ENCODE assay signal across 16 cellular contexts in the genomic region with DNA sequence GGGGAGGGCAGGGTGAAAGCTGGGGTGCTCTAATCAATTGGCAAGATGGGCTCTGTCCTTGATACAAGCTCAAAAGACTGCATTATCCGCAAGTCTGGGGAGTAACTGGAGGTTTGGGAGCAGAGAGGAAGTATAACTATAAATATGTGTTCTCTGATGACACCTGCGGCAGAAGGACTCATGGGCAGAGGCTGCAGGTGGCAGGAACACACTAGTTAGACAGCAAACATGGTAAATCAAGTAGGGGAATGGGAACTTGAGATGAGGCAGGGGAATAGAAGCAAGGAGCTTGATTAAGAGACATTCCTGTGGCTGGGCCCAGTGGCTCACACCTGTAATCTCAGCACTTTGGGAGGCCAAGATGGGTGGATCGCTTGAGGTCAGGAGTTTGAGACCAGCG. TPM values are rescaled to one million over a fixed set of nuclear protein-coding genes. Genes with fewer than 3 reads are reported as not detected.
A peak's percentile ranks its signal among the peaks of the same experiment; 100 is the strongest.
DNase-seq lines count a peak whose midpoint lies in the region; ATAC-seq, FAIRE-seq and TF ChIP-seq lines count a peak whose summit lies in the region.
"Had no signal": no experiment of that assay in that cellular context is flagged by ENCODE, and none has a peak within 500 bp of the region (broad histone marks: within the 10 kb centered on the region; RNA-seq: fewer than 3 reads in every experiment).

No MANE protein-coding gene starts in this region.

- H3K36me3 Mint-ChIP-seq in activated CD8-positive, alpha-beta T cell treated with anti-CD3 and anti-CD28 coated beads for 36 hours (ENCODE audit: low read depth): peaks cover 9% of the 10 kb centered on the region
- H3K36me3 Mint-ChIP-seq in natural killer cell treated with Interleukin-12 subunit alpha and Interleukin-12 subunit beta and Interleukin-15 and Interleukin-18, amount 100 ng/mL, for 72 hours: no peaks in the 10 kb centered on the region

- no peak for TF ChIP-seq CTCF in activated CD8-positive, alpha-beta T cell treated with anti-CD3 and anti-CD28 coated beads for 36 hours (IDR thresholded peaks at IDR 0.05)

- POLR2A ChIA-PET in activated CD8-positive, alpha-beta T cell treated with anti-CD3 and anti-CD28 coated beads for 36 hours (lab: Charles Lee): interaction anchor here (0.6 kb wide), 1 partner anchor 123 kb away, joined by 3 read pairs; no protein-coding TSS in a partner anchor

- H3K27me3 Mint-ChIP-seq in activated CD8-positive, alpha-beta T cell treated with anti-CD3 and anti-CD28 coated beads for 36 hours: no peaks in the 10 kb centered on the region
- peaks cover 0 to 3% of the 10 kb centered on the region in 2 donors for H3K27me3 Mint-ChIP-seq in natural killer cell treated with Interleukin-12 subunit alpha and Interleukin-12 subunit beta and Interleukin-15 and Interleukin-18, amount 100 ng/mL, for 72 hours
- H3K27me3 Mint-ChIP-seq: brain had no signal

- peak overlapping the region; percentile 98 for H3K27ac Mint-ChIP-seq in activated CD8-positive, alpha-beta T cell treated with anti-CD3 and anti-CD28 coated beads for 36 hours
- peak overlapping the region; percentile 82 to 87 for H3K27ac Mint-ChIP-seq in natural killer cell treated with Interleukin-12 subunit alpha and Interleukin-12 subunit beta and Interleukin-15 and Interleukin-18, amount 100 ng/mL, for 72 hours

- no peaks in the 10 kb centered on the region for H3K9me3 Mint-ChIP-seq in activated CD8-positive, alpha-beta T cell treated with anti-CD3 and anti-CD28 coated beads for 36 hours
- no peaks in the 10 kb centered on the region for H3K9me3 Mint-ChIP-seq in natural killer cell treated with Interleukin-12 subunit alpha and Interleukin-12 subunit beta and Interleukin-15 and Interleukin-18, amount 100 ng/mL, for 72 hours

- peak overlapping the region; percentile 66 for H3K4me3 Mint-ChIP-seq in activated CD8-positive, alpha-beta T cell treated with anti-CD3 and anti-CD28 coated beads for 36 hours
- peak overlapping the region; percentile 87 for H3K4me3 Mint-ChIP-seq in natural killer cell treated with Interleukin-12 subunit alpha and Interleukin-12 subunit beta and Interleukin-15 and Interleukin-18, amount 100 ng/mL, for 72 hours
- H3K4me3 Mint-ChIP-seq: brain had no signal

- H3K4me1 Mint-ChIP-seq in activated CD8-positive, alpha-beta T cell treated with anti-CD3 and anti-CD28 coated beads for 36 hours (ENCODE audit: low read depth): peaks cover 36% of the 10 kb centered on the region
- H3K4me1 Mint-ChIP-seq in natural killer cell treated with Interleukin-12 subunit alpha and Interleukin-12 subunit beta and Interleukin-15 and Interleukin-18, amount 100 ng/mL, for 72 hours (ENCODE audit: low read depth in 2 of 2): peaks cover 26 to 30% of the 10 kb centered on the region in 2 donors

- CTCF ChIA-PET in activated CD8-positive, alpha-beta T cell treated with anti-CD3 and anti-CD28 coated beads for 36 hours (lab: Charles Lee): no interaction called here

- FAIRE-seq in GM18507 (lab: Jason Lieb, UNC): peak; percentile 78
- FAIRE-seq: kidney had no signal

- in situ Hi-C loops in G401 (cut with HindIII; ENCODE audit: low sequenced_read_pairs): no loop called here

- ATAC-seq in activated CD8-positive, alpha-beta T cell treated with anti-CD3 and anti-CD28 coated beads for 36 hours: no peak
- ATAC-seq in natural killer cell treated with Interleukin-12 subunit alpha and Interleukin-12 subunit beta and Interleukin-15 and Interleukin-18, amount 100 ng/mL, for 72 hours: no peak

- DNase-seq in NCI-H510A (lab: John Stamatoyannopoulos, UW): peak; percentile 2
- no peak for DNase-seq in NCI-H510A treated with DMSO at 0.1 percent for 48 hours (lab: John Stamatoyannopoulos, UW)
- DNase-seq in GM18507 (ENCODE audit: extremely low spot score, insufficient read length, low read depth): no peak
- no peak for DNase-seq in activated CD8-positive, alpha-beta T cell treated with anti-CD3 and anti-CD28 coated beads for 36 hours
- no peak for DNase-seq in natural killer cell treated with Interleukin-12 subunit alpha and Interleukin-12 subunit beta and Interleukin-15 and Interleukin-18, amount 100 ng/mL, for 72 hours (ENCODE audit: low spot score)
- no peak for DNase-seq in NOMO-1 treated with dmso at 0.1 percent for 144 hours (lab: John Stamatoyannopoulos, UW; ENCODE audit: unreplicated experiment)
- DNase-seq in G401 (ENCODE audit: low spot score): no peak
- DNase-seq in A172 (ENCODE audit: low spot score): no peak
- DNase-seq: 8988T; activated effector memory CD4-positive, alpha-beta T cell treated with Interleukin-2 at 50 U/mL for 16 hours; esophagus squamous epithelium; GDM1; kidney; NCI-H187 treated with DMSO at 0.1 percent for 48 hours; ovary had no signal

- intact Hi-C loops in activated CD8-positive, alpha-beta T cell treated with anti-CD3 and anti-CD28 coated beads for 36 hours (cut with micrococcal nuclease): no loop called here

RNA-seq across cellular contexts. Expression of a gene that starts 30.3 kb away (rescaled TPM):
- 10 to 100 TPM; 80.9 to 86.9 TPM for total RNA-seq in activated CD8-positive, alpha-beta T cell treated with anti-CD3 and anti-CD28 coated beads for 36 hours
- 10 to 100 TPM; 68.5 to 83.4 TPM for total RNA-seq in natural killer cell treated with Interleukin-12 subunit alpha and Interleukin-12 subunit beta and Interleukin-15 and Interleukin-18, amount 100 ng/mL, for 72 hours
- 16.7 and 26.8 TPM in 2 replicates for total RNA-seq in G401 (2014; rRNA removed; shearing (Covaris generic))
- total RNA-seq in A172 (2014; rRNA removed; shearing (Covaris generic)): 48.2 and 60.9 TPM in 2 replicates
